ENCODE assay signal across 8 cellular contexts in the genomic region with DNA sequence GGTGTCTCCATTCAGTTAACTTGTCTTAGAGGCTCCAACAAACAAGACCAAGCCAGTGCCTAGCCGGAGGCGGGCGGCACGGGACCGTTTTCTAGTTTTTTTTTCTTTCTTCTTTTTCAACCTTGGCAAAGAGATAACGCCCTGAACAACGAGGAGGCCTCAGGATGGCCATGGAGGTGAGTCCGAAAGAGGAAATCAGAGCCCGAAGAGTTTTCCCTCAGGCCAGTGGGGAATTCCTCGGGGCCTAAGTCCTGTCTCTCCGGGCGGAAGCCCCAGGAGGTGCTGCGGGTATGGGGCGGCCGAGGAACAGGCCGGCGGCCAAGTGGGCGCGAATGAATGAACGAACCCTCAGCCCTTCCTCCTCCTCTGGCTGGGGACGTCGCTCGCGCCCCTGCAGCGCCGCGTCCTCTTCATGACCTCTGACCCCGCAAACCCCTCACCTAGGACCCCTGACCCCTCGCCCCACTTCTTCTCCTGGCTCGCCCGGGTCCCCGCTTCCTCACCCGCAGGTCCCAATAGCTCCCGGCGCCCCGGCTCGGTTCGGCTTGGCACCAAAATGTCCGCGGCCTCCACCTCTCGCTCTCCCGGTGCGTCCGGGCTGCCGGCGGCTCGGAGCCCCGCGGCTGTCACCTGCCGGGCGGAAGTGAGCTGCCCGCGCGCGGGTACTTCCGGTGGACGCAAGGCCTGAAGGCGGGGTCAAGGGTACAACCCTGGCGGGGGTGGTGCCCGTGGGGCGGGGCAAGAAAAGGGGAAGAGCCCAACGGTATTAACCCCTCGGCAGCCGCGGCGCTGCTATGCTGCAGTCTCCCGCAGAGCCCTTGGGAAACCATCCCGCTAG. TPM values are rescaled to one million over a fixed set of nuclear protein-coding genes. Genes with fewer than 3 reads are reported as not detected.
DNase-seq lines count a peak whose midpoint lies in the region; ATAC-seq and TF ChIP-seq lines count a peak whose summit lies in the region.

A gene (minus strand): TSS at position 650 of the 838 bp plus-strand sequence. CDS start 21,327 bp downstream, outside the sequence.

- intact Hi-C loops in ascending aorta (cut with DNase I) = no loop called here
- intact Hi-C loops in right cardiac atrium (cut with DNase I) = no loop called here
- intact Hi-C loops in uterus (cut with DNase I; ENCODE audit: low total_unique reads) = no loop called here

- TF ChIP-seq CTCF in ascending aorta (IDR thresholded peaks at IDR 0.05) (no peak), uterus (IDR thresholded peaks at IDR 0.05) (peak in 1 of 4 experiments; percentile 46)

- H3K36me3 ChIP-seq in ascending aorta (no peaks in the 10 kb centered on the region), uterus (no peaks in the 10 kb centered on the region)

- H3K9me3 ChIP-seq in ascending aorta (no peaks in the 10 kb centered on the region), right cardiac atrium (ENCODE audit: control insufficient read depth, low read length) (no peaks in the 10 kb centered on the region), uterus (no peaks in the 10 kb centered on the region)

- H3K27ac Mint-ChIP-seq in T-helper 2 cell treated with Interferon-gamma antibody and Interleukin-4, amounts not matched to agents 5 μg/mL and 100 μg/mL, for 36 hours = peak within 1 kb of the TSS; percentile 83

- H3K4me3 Mint-ChIP-seq in T-helper 2 cell treated with Interferon-gamma antibody and Interleukin-4, amounts not matched to agents 5 μg/mL and 100 μg/mL, for 36 hours = peak within 1 kb of the TSS; percentile 92

- peaks cover 16% of the 10 kb centered on the region for H3K36me3 Mint-ChIP-seq in T-helper 2 cell treated with Interferon-gamma antibody and Interleukin-4, amounts not matched to agents 5 μg/mL and 100 μg/mL, for 36 hours (ENCODE audit: low read depth)

- H3K4me3 ChIP-seq in ascending aorta (peak within 1 kb of the TSS; percentile 71 to 88), right cardiac atrium (ENCODE audit: low read length) (peak within 1 kb of the TSS; percentile 95), uterus (peak within 1 kb of the TSS; percentile 78 to 93)

- no peaks in the 10 kb centered on the region for H3K27me3 Mint-ChIP-seq in T-helper 2 cell treated with Interferon-gamma antibody and Interleukin-4, amounts not matched to agents 5 μg/mL and 100 μg/mL, for 36 hours (ENCODE audit: low read depth)

- no peaks in the 10 kb centered on the region for H3K9me3 Mint-ChIP-seq in T-helper 2 cell treated with Interferon-gamma antibody and Interleukin-4, amounts not matched to agents 5 μg/mL and 100 μg/mL, for 36 hours

- ATAC-seq in GM18502 (IDR thresholded peaks at IDR 0.05; ENCODE audit: poor library complexity, unreplicated experiment) (peak; percentile 86), HG02970 (IDR thresholded peaks at IDR 0.05; ENCODE audit: low FRiP score, unreplicated experiment) (peak; percentile 82), right cardiac atrium (peak; percentile 97 to 98)

- DNase-seq in NCI-H2029 (lab: John Stamatoyannopoulos, UW) (peak; percentile 97), ascending aorta (ENCODE audit: low spot score in 2 of 2) (peak; percentile 67 to 96), right cardiac atrium (peak; percentile 97 to 98 (median 98)), putamen (ENCODE audit: low spot score) (peak; percentile 93), uterus (peak; percentile 92)
- peak; percentile 96 for DNase-seq in T-helper 2 cell treated with Interferon-gamma antibody and Interleukin-4, amounts not matched to agents 5 μg/mL and 100 μg/mL, for 36 hours (ENCODE audit: low spot score)

- H3K27ac ChIP-seq in ascending aorta = peak within 1 kb of the TSS; percentile 78 to 79
- peak within 1 kb of the TSS; percentile 89 for H3K27ac ChIP-seq in right cardiac atrium (ENCODE audit: low read length)
- H3K27ac ChIP-seq in uterus = peak within 1 kb of the TSS; percentile 84 to 86

- TF ChIP-seq POLR2A in uterus (IDR thresholded peaks at IDR 0.05) = peak in 1 of 2 donors; percentile 55

- WGBS in right cardiac atrium = under 1% methylated on average over 68 of the region's 68 CpGs

- peaks cover 0 to 12% of the 10 kb centered on the region in 2 donors for H3K4me1 ChIP-seq in ascending aorta
- no peaks in the 10 kb centered on the region for H3K4me1 ChIP-seq in right cardiac atrium (ENCODE audit: control insufficient read depth, insufficient read depth, low read length)
- H3K4me1 ChIP-seq in uterus = peaks cover 0 to 4% of the 10 kb centered on the region in 2 donors

- peaks cover 21% of the 10 kb centered on the region for H3K4me1 Mint-ChIP-seq in T-helper 2 cell treated with Interferon-gamma antibody and Interleukin-4, amounts not matched to agents 5 μg/mL and 100 μg/mL, for 36 hours (ENCODE audit: low read depth)

- H3K27me3 ChIP-seq in ascending aorta (no peaks in the 10 kb centered on the region), right cardiac atrium (ENCODE audit: control insufficient read depth, insufficient read depth) (no peaks in the 10 kb centered on the region), uterus (no peaks in the 10 kb centered on the region)

RNA-seq across cellular contexts. Expression of the gene that starts here (rescaled TPM):
- total RNA-seq in ascending aorta (86.4 TPM), right cardiac atrium (10 to 100 TPM; 33.5 to 44.6 (median 40.3) TPM), uterus (10 to 100 TPM; 32.3 to 49.6 (median 36.6) TPM)
- polyA plus RNA-seq in right cardiac atrium = 21.7 TPM

Comparison
In these comparisons a context has a peak if more than half of its experiments do, and no peak if none do; other contexts are left out.
1. Peak in every context shown above with its lines: DNase-seq, ATAC-seq, H3K4me3 ChIP-seq and H3K27ac ChIP-seq.